18 cellular contexts compared by ENCODE assay signal in genomic region chr17:36117505-36118382, GRCh38. TPM values are rescaled to one million over a fixed set of nuclear protein-coding genes. Genes with fewer than 3 reads are reported as not detected.
DNase-seq lines count a peak whose midpoint lies in the region; ATAC-seq, FAIRE-seq and TF ChIP-seq lines count a peak whose summit lies in the region.
"Had no signal": no experiment of that assay in that cellular context is flagged by ENCODE, and none has a peak within 500 bp of the region (broad histone marks: within the 10 kb centered on the region; RNA-seq: fewer than 3 reads in every experiment).

No MANE protein-coding gene starts in this region.

- no peak for FAIRE-seq in GM12891 (lab: Jason Lieb, UNC)
- FAIRE-seq: A549, H54 had no signal

- no peaks in the 10 kb centered on the region for H3K36me3 Mint-ChIP-seq in activated T-helper 17 cell treated with anti-CD3 and anti-CD28 coated beads, Interleukin-2, amount 50 U/mL, for 72 hours (ENCODE audit: low read depth)

- DNase-seq in activated CD4-positive, CD25-positive, alpha-beta regulatory T cell treated with anti-CD3 and anti-CD28 coated beads, Interleukin-2, amount 50 U/mL, for 72 hours = no peak
- DNase-seq in GM12891 (ENCODE audit: insufficient read length, low spot score) (no peak), glomerular visceral epithelial cell (ENCODE audit: extremely low spot score) (no peak), posterior vena cava (ENCODE audit: low spot score) (no peak), UCSD-AML1 (lab: John Stamatoyannopoulos, UW; ENCODE audit: unreplicated experiment) (no peak)
- DNase-seq in stimulated activated CD4-positive, alpha-beta T cell treated with anti-CD3 and anti-CD28 coated beads, Interleukin-4, amount 100 ng/mL, for 48 hours (ENCODE audit: low read depth in 2 of 2) = peak; percentile 10 to 73
- DNase-seq: heart left ventricle, KBM-7, NCI-H1436, NCI-H510A, Peyer's patch, spleen had no signal

- intact Hi-C loops in posterior vena cava (cut with DNase I) = no loop called here

- peaks cover 5% of the 10 kb centered on the region for H3K4me1 Mint-ChIP-seq in activated T-helper 17 cell treated with anti-CD3 and anti-CD28 coated beads, Interleukin-2, amount 50 U/mL, for 72 hours

- H3K27ac Mint-ChIP-seq in activated T-helper 17 cell treated with anti-CD3 and anti-CD28 coated beads, Interleukin-2, amount 50 U/mL, for 72 hours = peak overlapping the region; percentile 78

- TF ChIP-seq POLR2A in GM12891 (IDR thresholded peaks at IDR 0.05; ENCODE audit: low read depth, low read length) = no peak

- H3K27me3 Mint-ChIP-seq in activated T-helper 17 cell treated with anti-CD3 and anti-CD28 coated beads, Interleukin-2, amount 50 U/mL, for 72 hours = peaks cover 19% of the 10 kb centered on the region

- ATAC-seq in activated CD4-positive, CD25-positive, alpha-beta regulatory T cell treated with anti-CD3 and anti-CD28 coated beads, Interleukin-2, amount 50 U/mL, for 24 hours = peak; percentile 41 to 62
- peak; percentile 91 for ATAC-seq in activated T-helper 17 cell treated with anti-CD3 and anti-CD28 coated beads, Interleukin-2, amount 50 U/mL, for 72 hours (replicated peaks)

- peak overlapping the region; percentile 44 for H3K4me3 Mint-ChIP-seq in activated T-helper 17 cell treated with anti-CD3 and anti-CD28 coated beads, Interleukin-2, amount 50 U/mL, for 72 hours

- no peaks in the 10 kb centered on the region for H3K9me3 Mint-ChIP-seq in activated T-helper 17 cell treated with anti-CD3 and anti-CD28 coated beads, Interleukin-2, amount 50 U/mL, for 72 hours

TF ChIP-seq in GM12891, 5 proteins besides CTCF, POLR2A, EP300 and RAD21:
- no peak for TF ChIP-seq TAF1 (IDR thresholded peaks at IDR 0.05; ENCODE audit: low read depth, low read length)
- no peak for TF ChIP-seq POU2F2 (IDR thresholded peaks at IDR 0.05; ENCODE audit: low read depth, low read length)
- peak; percentile 57 for TF ChIP-seq SPI1 (IDR thresholded peaks at IDR 0.05; ENCODE audit: low read depth, low read length)

RNA-seq across cellular contexts. Expression of gene CCL4, which starts 14.1 kb away (rescaled TPM):
- polyA plus RNA-seq in GM12891 (2012; ENCODE audit: low read depth, missing spikeins) = 29.7 TPM
- 10 to 100 TPM; 26.1 to 73.9 TPM for total RNA-seq in activated T-helper 17 cell treated with anti-CD3 and anti-CD28 coated beads, Interleukin-2, amount 50 U/mL, for 72 hours
- total RNA-seq in posterior vena cava = 1 to 10 TPM; 2.3 to 2.6 TPM
- total RNA-seq: kidney epithelial cell had no signal
- polyA plus RNA-seq: A549 had no signal

RNA-seq across cellular contexts. Expression of gene CCL3, which starts 27.8 kb away (rescaled TPM):
- polyA plus RNA-seq in GM12891 (2012; ENCODE audit: low read depth, missing spikeins) = 316 TPM
- total RNA-seq in activated T-helper 17 cell treated with anti-CD3 and anti-CD28 coated beads, Interleukin-2, amount 50 U/mL, for 72 hours = 100 to 1,000 TPM in 1 of 2 donors, 10 to 100 TPM in 1; 75.4 to 108 TPM
- 1 to 10 TPM; 2.0 to 2.6 TPM for total RNA-seq in posterior vena cava
- polyA plus RNA-seq: A549 had no signal

RNA-seq across cellular contexts. Expression of gene CCL18, which starts 53.7 kb away (rescaled TPM):
- not detected for polyA plus RNA-seq in GM12891 (2012; ENCODE audit: low read depth, missing spikeins)
- not detected for total RNA-seq in activated T-helper 17 cell treated with anti-CD3 and anti-CD28 coated beads, Interleukin-2, amount 50 U/mL, for 72 hours
- 10 to 100 TPM in 1 of 2 donors, 1 to 10 TPM in 1; 3.2 to 28.5 TPM for total RNA-seq in posterior vena cava
- total RNA-seq: kidney epithelial cell had no signal
- polyA plus RNA-seq: A549 had no signal

RNA-seq across cellular contexts. Expression of gene TBC1D3B, which starts 58.7 kb away (rescaled TPM):
- polyA plus RNA-seq in GM12891 (2012; ENCODE audit: low read depth, missing spikeins) = 3.3 TPM
- total RNA-seq in activated T-helper 17 cell treated with anti-CD3 and anti-CD28 coated beads, Interleukin-2, amount 50 U/mL, for 72 hours = 10 to 100 TPM in 1 of 2 donors, 1 to 10 TPM in 1; 6.1 to 24.0 TPM
- 1 to 10 TPM; 2.9 to 3.8 TPM for total RNA-seq in posterior vena cava
- total RNA-seq: kidney epithelial cell, mononuclear cell had no signal

Comparison
In these comparisons a context has a peak if more than half of its experiments do, and no peak if none do; other contexts are left out.
1. DNase-seq: peak in stimulated activated CD4-positive, alpha-beta T cell treated with anti-CD3 and anti-CD28 coated beads, Interleukin-4, amount 100 ng/mL, for 48 hours (2 of 2); none in activated CD4-positive, CD25-positive, alpha-beta regulatory T cell treated with anti-CD3 and anti-CD28 coated beads, Interleukin-2, amount 50 U/mL, for 72 hours (single experiment), GM12891 (single experiment), glomerular visceral epithelial cell (single experiment), posterior vena cava (single experiment) and UCSD-AML1 (single experiment).
2. RNA of gene CCL4, which starts 14.1 kb away (total RNA-seq): 26.1 to 73.9 TPM in activated T-helper 17 cell treated with anti-CD3 and anti-CD28 coated beads, Interleukin-2, amount 50 U/mL, for 72 hours; 2.3 to 2.6 TPM in posterior vena cava; every median in the first group is over 4 times any median in the second.
3. RNA of gene CCL3, which starts 27.8 kb away (total RNA-seq): 75.4 to 108 TPM in activated T-helper 17 cell treated with anti-CD3 and anti-CD28 coated beads, Interleukin-2, amount 50 U/mL, for 72 hours; 2.0 to 2.6 TPM in posterior vena cava; every median in the first group is over 10 times any median in the second.
4. RNA of gene CCL18, which starts 53.7 kb away (total RNA-seq): 3.2 to 28.5 TPM in posterior vena cava; not detected in activated T-helper 17 cell treated with anti-CD3 and anti-CD28 coated beads, Interleukin-2, amount 50 U/mL, for 72 hours; every median in the first group is over 4 times any median in the second.